In the genomic region with DNA sequence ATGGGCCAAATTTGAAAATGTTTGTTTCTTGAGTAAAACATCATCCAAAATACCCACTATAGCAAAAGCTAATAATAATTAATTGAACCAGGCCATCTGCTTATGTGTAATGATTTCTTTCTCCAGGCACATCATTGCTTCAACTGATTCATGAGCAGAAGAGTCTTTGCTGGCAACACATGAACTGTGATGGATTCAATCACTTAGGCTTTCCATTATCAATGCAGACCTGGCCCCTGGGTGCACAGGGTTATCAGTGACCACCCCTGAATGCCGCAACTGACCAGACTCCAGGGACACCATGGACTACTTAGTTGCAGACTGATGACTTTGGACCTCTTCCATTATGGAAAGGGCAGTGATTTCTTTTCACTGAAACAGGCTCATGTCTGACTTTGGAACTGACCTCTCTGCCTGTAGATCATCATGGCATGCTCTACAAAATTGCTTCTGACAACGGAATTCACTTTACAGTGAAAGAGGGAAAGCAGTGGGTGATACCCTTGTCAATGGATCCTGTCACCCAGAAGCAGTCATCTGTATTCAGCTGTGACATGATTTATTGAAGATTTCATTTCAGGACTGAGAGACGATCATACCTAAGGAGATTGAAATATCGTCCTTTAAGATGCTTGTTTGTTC, we compare ENCODE assay signal across 38 cellular contexts.
"Had no signal": no experiment of that assay in that cellular context is flagged by ENCODE, and none has a peak within 500 bp of the region (broad histone marks: within the 10 kb centered on the region; RNA-seq: fewer than 3 reads in every experiment).

No MANE protein-coding gene starts in this region.

- H3K27ac Mint-ChIP-seq: activated B cell treated with CpG ODN at 0.5 μM for 24 hours; activated CD4-positive, alpha-beta memory T cell treated with anti-CD3 and anti-CD28 coated beads for 36 hours; activated CD4-positive, alpha-beta T cell treated with anti-CD3 and anti-CD28 coated beads, Interleukin-2, amount 10 ng/mL, durations not matched to agents 24 days and 14 days; activated CD8-positive, alpha-beta T cell treated with anti-CD3 and anti-CD28 coated beads for 36 hours; activated naive CD4-positive, alpha-beta T cell treated with anti-CD3 and anti-CD28 coated beads for 36 hours; activated naive CD4-positive, alpha-beta T cell treated with anti-CD3 and anti-CD28 coated beads, Interleukin-2, amount 50 U/mL, for 72 hours; activated naive CD8-positive, alpha-beta T cell treated with anti-CD3 and anti-CD28 coated beads for 36 hours; activated T-cell treated with anti-CD3 and anti-CD28 coated beads, Interleukin-2, amount 50 U/mL, for 72 hours; activated T-helper 1 cell treated with anti-CD3 and anti-CD28 coated beads, Interleukin-12 subunit alpha, Interleukin-12 subunit beta, Interleukin-2, Interleukin-4 antibody, amounts not matched to agents 30 ng/mL and 10 ng/mL and 1 ng/mL, durations not matched to agents 14 hours and 24 hours and 36 hours; activated T-helper 17 cell treated with anti-CD3 and anti-CD28 coated beads, Interleukin-2, amount 50 U/mL, for 72 hours; T-helper 1 cell treated with Interleukin-12 subunit alpha and Interleukin-12 subunit beta and Interleukin-4 antibody, amounts not matched to agents 30 μg/mL and 1 μg/mL, for 36 hours; T-helper 2 cell treated with Interferon-gamma antibody and Interleukin-4, amounts not matched to agents 5 μg/mL and 100 μg/mL, for 36 hours had no signal

- H3K36me3 ChIP-seq: adrenal gland, brain microvascular endothelial cell, breast epithelium, cardiac muscle cell had no signal

- H3K9me3 ChIP-seq: adrenal gland, body of pancreas, breast epithelium had no signal

- H3K27me3 Mint-ChIP-seq: activated B cell treated with CpG ODN at 0.5 μM for 24 hours; activated T-helper 17 cell treated with anti-CD3 and anti-CD28 coated beads, Interleukin-2, amount 50 U/mL, for 72 hours had no signal

- ATAC-seq: activated CD8-positive, alpha-beta T cell treated with anti-CD3 and anti-CD28 coated beads for 36 hours; activated T-cell treated with anti-CD3 and anti-CD28 coated beads, Interleukin-2, amount 50 U/mL, for 4 hours; activated T-cell treated with anti-CD3 and anti-CD28 coated beads, Interleukin-2, amount 50 U/mL, for 72 hours; activated T-helper 17 cell treated with anti-CD3 and anti-CD28 coated beads, Interleukin-2, amount 50 U/mL, for 72 hours; body of pancreas had no signal

- H3K27me3 ChIP-seq: adrenal gland, body of pancreas, brain microvascular endothelial cell, cardiac muscle cell had no signal

- H3K27ac ChIP-seq: adrenal gland, body of pancreas, brain microvascular endothelial cell, breast epithelium, cardiac muscle cell, VCaP had no signal

- H3K9me3 Mint-ChIP-seq: activated B cell treated with CpG ODN at 0.5 μM for 24 hours; activated CD4-positive, alpha-beta memory T cell treated with anti-CD3 and anti-CD28 coated beads for 36 hours; activated CD4-positive, alpha-beta T cell treated with anti-CD3 and anti-CD28 coated beads, Interleukin-2, amount 10 ng/mL, durations not matched to agents 24 days and 14 days; activated CD8-positive, alpha-beta T cell treated with anti-CD3 and anti-CD28 coated beads for 36 hours; activated naive CD4-positive, alpha-beta T cell treated with anti-CD3 and anti-CD28 coated beads for 36 hours; activated naive CD4-positive, alpha-beta T cell treated with anti-CD3 and anti-CD28 coated beads, Interleukin-2, amount 50 U/mL, for 72 hours; activated naive CD8-positive, alpha-beta T cell treated with anti-CD3 and anti-CD28 coated beads for 36 hours; activated T-cell treated with anti-CD3 and anti-CD28 coated beads, Interleukin-2, amount 50 U/mL, for 4 hours; activated T-cell treated with anti-CD3 and anti-CD28 coated beads, Interleukin-2, amount 50 U/mL, for 72 hours; activated T-helper 1 cell treated with anti-CD3 and anti-CD28 coated beads, Interleukin-12 subunit alpha, Interleukin-12 subunit beta, Interleukin-2, Interleukin-4 antibody, amounts not matched to agents 30 ng/mL and 10 ng/mL and 1 ng/mL, durations not matched to agents 14 hours and 24 hours and 36 hours; activated T-helper 17 cell treated with anti-CD3 and anti-CD28 coated beads, Interleukin-2, amount 50 U/mL, for 72 hours; central memory CD8-positive, alpha-beta T cell; T-helper 1 cell treated with Interleukin-12 subunit alpha and Interleukin-12 subunit beta and Interleukin-4 antibody, amounts not matched to agents 30 μg/mL and 1 μg/mL, for 36 hours; T-helper 2 cell treated with Interferon-gamma antibody and Interleukin-4, amounts not matched to agents 5 μg/mL and 100 μg/mL, for 36 hours had no signal

- H3K4me1 ChIP-seq: adrenal gland, breast epithelium had no signal

- H3K4me3 Mint-ChIP-seq: activated B cell treated with CpG ODN at 0.5 μM for 24 hours; activated CD4-positive, alpha-beta memory T cell treated with anti-CD3 and anti-CD28 coated beads for 36 hours; activated CD4-positive, alpha-beta T cell treated with anti-CD3 and anti-CD28 coated beads, Interleukin-2, amount 10 ng/mL, durations not matched to agents 24 days and 14 days; activated CD8-positive, alpha-beta T cell treated with anti-CD3 and anti-CD28 coated beads for 36 hours; activated naive CD4-positive, alpha-beta T cell treated with anti-CD3 and anti-CD28 coated beads for 36 hours; activated naive CD8-positive, alpha-beta T cell treated with anti-CD3 and anti-CD28 coated beads for 36 hours; activated T-cell treated with anti-CD3 and anti-CD28 coated beads, Interleukin-2, amount 50 U/mL, for 4 hours; activated T-cell treated with anti-CD3 and anti-CD28 coated beads, Interleukin-2, amount 50 U/mL, for 72 hours; activated T-helper 1 cell treated with anti-CD3 and anti-CD28 coated beads, Interleukin-12 subunit alpha, Interleukin-12 subunit beta, Interleukin-2, Interleukin-4 antibody, amounts not matched to agents 30 ng/mL and 10 ng/mL and 1 ng/mL, durations not matched to agents 14 hours and 24 hours and 36 hours; activated T-helper 17 cell treated with anti-CD3 and anti-CD28 coated beads, Interleukin-2, amount 50 U/mL, for 72 hours; central memory CD8-positive, alpha-beta T cell; T-helper 1 cell treated with Interleukin-12 subunit alpha and Interleukin-12 subunit beta and Interleukin-4 antibody, amounts not matched to agents 30 μg/mL and 1 μg/mL, for 36 hours; T-helper 2 cell treated with Interferon-gamma antibody and Interleukin-4, amounts not matched to agents 5 μg/mL and 100 μg/mL, for 36 hours had no signal

- H3K4me3 ChIP-seq: adrenal gland, body of pancreas, breast epithelium, cardiac muscle cell had no signal

- DNase-seq: activated B cell treated with CpG ODN at 0.5 μM for 24 hours; activated CD4-positive, alpha-beta memory T cell treated with anti-CD3 and anti-CD28 coated beads for 36 hours; activated CD4-positive, alpha-beta T cell treated with anti-CD3 and anti-CD28 coated beads for 4 hours; activated CD4-positive, alpha-beta T cell treated with anti-CD3 and anti-CD28 coated beads, Interleukin-2, amount 10 ng/mL, durations not matched to agents 24 days and 14 days; activated CD4-positive, alpha-beta T cell treated with anti-CD3 and anti-CD28 coated beads, Interleukin-2, amount 50 U/mL, for 1 hour; activated CD4-positive, alpha-beta T cell treated with anti-CD3 and anti-CD28 coated beads, Interleukin-2, amount 50 U/mL, for 4 hours; activated CD4-positive, CD25-positive, alpha-beta regulatory T cell treated with anti-CD3 and anti-CD28 coated beads, Interleukin-2, amount 50 U/mL, for 72 hours; activated CD8-positive, alpha-beta memory T cell treated with anti-CD3 and anti-CD28 coated beads, Interleukin-2, amount 50 U/mL, for 4 hours; activated CD8-positive, alpha-beta T cell treated with anti-CD3 and anti-CD28 coated beads for 36 hours; activated effector memory CD4-positive, alpha-beta T cell treated with anti-CD3 and anti-CD28 coated beads, Interleukin-2, amount 50 U/mL, for 16 hours; activated gamma-delta T cell treated with Interleukin-2 at 50 U/mL for 16 hours; activated naive CD4-positive, alpha-beta T cell; activated naive CD4-positive, alpha-beta T cell treated with anti-CD3 and anti-CD28 coated beads for 36 hours; activated naive CD4-positive, alpha-beta T cell treated with anti-CD3 and anti-CD28 coated beads, Interleukin-2, amount 50 U/mL, for 16 hours; activated naive CD8-positive, alpha-beta T cell treated with anti-CD3 and anti-CD28 coated beads for 36 hours; activated T-cell treated with anti-CD3 and anti-CD28 coated beads for 4 hours; activated T-cell treated with anti-CD3 and anti-CD28 coated beads, Interleukin-2, amount 50 U/mL, for 1 hour; activated T-cell treated with anti-CD3 and anti-CD28 coated beads, Interleukin-2, amount 50 U/mL, for 4 hours; activated T-cell treated with anti-CD3 and anti-CD28 coated beads, Interleukin-2, amount 50 U/mL, for 72 hours; adrenal gland; amniotic stem cell; aorta; body of pancreas; brain microvascular endothelial cell; caudate nucleus; cerebellar nuclear complex; T-helper 1 cell; T-helper 2 cell; T-helper 9 cell had no signal

- H3K4me1 Mint-ChIP-seq: activated B cell treated with CpG ODN at 0.5 μM for 24 hours; activated CD4-positive, alpha-beta T cell treated with anti-CD3 and anti-CD28 coated beads, Interleukin-2, amount 10 ng/mL, durations not matched to agents 24 days and 14 days; activated naive CD8-positive, alpha-beta T cell treated with anti-CD3 and anti-CD28 coated beads for 36 hours; activated T-helper 17 cell treated with anti-CD3 and anti-CD28 coated beads, Interleukin-2, amount 50 U/mL, for 72 hours; central memory CD8-positive, alpha-beta T cell had no signal
